8 cellular contexts compared by ENCODE assay signal in genomic region chr15:55694652-55695150, GRCh38. TPM values are rescaled to one million over a fixed set of nuclear protein-coding genes. Genes with fewer than 3 reads are reported as not detected.
A peak's percentile ranks its signal among the peaks of the same experiment; 100 is the strongest.
DNase-seq lines count a peak whose midpoint lies in the region; ATAC-seq and TF ChIP-seq lines count a peak whose summit lies in the region.

No MANE protein-coding gene starts in this region.

- H3K79me2 ChIP-seq in GM23338 (replicated peaks; ENCODE audit: insufficient read depth), result no peaks in the 10 kb centered on the region

- no peaks in the 10 kb centered on the region for H3K9me2 ChIP-seq in GM23338 (ENCODE audit: insufficient read depth)

- peak overlapping the region; percentile 29; the same call in 2 of the 3 replicates for H3K4me3 Mint-ChIP-seq in GM23338

- no peaks in the 10 kb centered on the region for H3K36me3 Mint-ChIP-seq in GM23338 (ENCODE audit: low read depth)

- ATAC-seq in GM18498 (IDR thresholded peaks at IDR 0.05; ENCODE audit: unreplicated experiment), result peak; percentile 94
- ATAC-seq in GM23338, result peak; percentile 98
- ATAC-seq in HG03025 (IDR thresholded peaks at IDR 0.05; ENCODE audit: low FRiP score, unreplicated experiment), result no peak

- H3K27me3 ChIP-seq in GM23338 (ENCODE audit: insufficient read depth), result no peaks in the 10 kb centered on the region

- H3K4me2 ChIP-seq in GM23338, result peak overlapping the region; percentile 67

- H3K27me3 Mint-ChIP-seq in GM23338 (ENCODE audit: insufficient read depth, low read depth, poor library complexity), result peaks cover 2% of the 10 kb centered on the region

- no peak overlapping the region; the same call in 1 of the 2 replicates for H3K27ac ChIP-seq in GM23338 (ENCODE audit: low read depth)

- no peak overlapping the region for H2AFZ ChIP-seq in GM23338

- DNase-seq in GM23338 (ENCODE audit: low spot score) (peak; percentile 67), LoVo (ENCODE audit: low spot score) (peak; percentile 53), iPS-NIHi11 (ENCODE audit: low spot score) (peak; percentile 61), COLO829 (ENCODE audit: low spot score) (no peak), NOMO-1 treated with dmso at 0.1 percent for 144 hours (lab: John Stamatoyannopoulos, UW; ENCODE audit: unreplicated experiment) (no peak)
- no peak for DNase-seq in stimulated activated CD4-positive, alpha-beta T cell treated with anti-CD3 and anti-CD28 coated beads, Interleukin-4, amount 100 ng/mL, for 1 hour

- no peaks in the 10 kb centered on the region for H3K9me3 Mint-ChIP-seq in GM23338

- peak overlapping the region; percentile 14 for H3K4me3 ChIP-seq in GM23338

- no peaks in the 10 kb centered on the region for H4K20me1 ChIP-seq in GM23338 (replicated peaks; ENCODE audit: insufficient read depth)

- H3K36me3 ChIP-seq in GM23338 (ENCODE audit: insufficient read depth), result no peaks in the 10 kb centered on the region

- peak overlapping the region; percentile 28 for H3K27ac Mint-ChIP-seq in GM23338

- H3K4me1 ChIP-seq in GM23338 (ENCODE audit: insufficient read depth), result peaks cover 28% of the 10 kb centered on the region

- no peak for TF ChIP-seq CTCF in GM23338 (conservative IDR thresholded peaks at IDR 0.05; ENCODE audit: low read depth in 2 of 2)

- no peaks in the 10 kb centered on the region for H3F3A ChIP-seq in GM23338 (replicated peaks; ENCODE audit: low read depth)

- peaks cover 31% of the 10 kb centered on the region for H3K4me1 Mint-ChIP-seq in GM23338

TF ChIP-seq in GM23338, 12 proteins besides CTCF, POLR2A, EP300 and RAD21:
- TF ChIP-seq ZNF331 (CRISPR knock-in tag; IDR thresholded peaks at IDR 0.05; ENCODE audit: low read depth) (no peak), EZH2 (IDR thresholded peaks at IDR 0.05; ENCODE audit: low read depth, unreplicated experiment) (no peak), ZNF114 (CRISPR knock-in tag; IDR thresholded peaks at IDR 0.05) (no peak), REST (IDR thresholded peaks at IDR 0.05; ENCODE audit: unreplicated experiment) (no peak), ZNF462 (CRISPR knock-in tag; IDR thresholded peaks at IDR 0.05) (no peak), EZH2phosphoT487 (IDR thresholded peaks at IDR 0.05; ENCODE audit: unreplicated experiment) (no peak), STAT1 (IDR thresholded peaks at IDR 0.05; ENCODE audit: unreplicated experiment) (no peak), JUNB (IDR thresholded peaks at IDR 0.05; ENCODE audit: unreplicated experiment) (no peak), ETS1 (IDR thresholded peaks at IDR 0.05) (no peak), CREB1 (CRISPR knock-in tag; IDR thresholded peaks at IDR 0.05; ENCODE audit: low read depth) (no peak), POLR2AphosphoS5 (IDR thresholded peaks at IDR 0.05; ENCODE audit: low read depth) (no peak), NANOG (IDR thresholded peaks at IDR 0.05; ENCODE audit: borderline replicate concordance) (no peak)

RNA-seq across cellular contexts. Expression of gene PRTG, which starts 48.3 kb away (rescaled TPM):
- 2.3 and 3.4 TPM in 2 replicates for total RNA-seq in GM23338 (2014; rRNA removed; shearing (Covaris generic))
- 0.63 and 0.70 TPM in 2 replicates for polyA plus RNA-seq in GM23338 (2016; fragmentation: Nextera tagmentation; extraction: Ambion mirVana)

Comparison
In these comparisons a context has a peak if more than half of its experiments do, and no peak if none do; other contexts are left out.
1. DNase-seq: peak in GM23338 (single experiment), LoVo (single experiment) and iPS-NIHi11 (single experiment); none in COLO829 (single experiment), NOMO-1 treated with dmso at 0.1 percent for 144 hours (single experiment) and stimulated activated CD4-positive, alpha-beta T cell treated with anti-CD3 and anti-CD28 coated beads, Interleukin-4, amount 100 ng/mL, for 1 hour (single experiment).